Comparison of ENCODE assay signal across 8 cellular contexts in the genomic region with DNA sequence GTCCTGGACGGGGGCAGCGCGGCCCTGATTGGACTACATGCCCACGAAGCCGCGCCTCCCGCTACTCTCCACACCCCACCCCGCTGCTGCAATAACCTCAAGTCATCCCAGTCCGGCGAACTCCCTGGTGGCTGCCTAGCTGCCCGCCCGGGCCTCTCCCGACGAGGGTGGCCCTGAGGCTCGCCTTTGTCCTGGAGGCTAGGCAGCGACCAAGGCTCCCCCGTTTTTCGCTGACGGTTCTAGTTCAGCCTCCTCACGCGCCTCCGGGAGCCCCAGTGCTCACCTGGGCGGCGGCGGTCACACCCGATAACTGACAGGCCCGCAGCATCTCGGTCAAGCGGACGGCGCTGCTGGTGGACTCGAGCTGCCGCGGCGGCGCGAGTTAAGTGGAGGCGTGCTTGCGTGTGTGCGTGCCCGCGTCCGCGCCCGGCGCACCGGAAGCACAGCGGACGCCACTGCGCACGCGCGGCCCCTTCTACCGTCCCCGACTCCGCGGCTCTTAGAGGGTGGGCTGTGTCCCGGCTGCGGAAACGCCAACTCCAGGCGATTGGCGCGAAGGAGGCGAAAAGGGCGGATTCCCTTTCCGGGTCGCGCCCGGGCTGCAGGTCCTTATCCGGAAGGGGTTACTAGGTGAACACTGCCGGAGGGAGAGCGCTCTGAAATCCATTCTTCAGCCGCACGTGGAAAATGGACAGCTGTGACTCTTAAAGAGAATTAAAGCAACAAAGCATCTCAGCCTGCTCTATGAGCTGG. TPM values are rescaled to one million over a fixed set of nuclear protein-coding genes. Genes with fewer than 3 reads are reported as not detected.
DNase-seq lines count a peak whose midpoint lies in the region; ATAC-seq and TF ChIP-seq lines count a peak whose summit lies in the region.

Gene IMMT, minus strand, starts transcription at position 408 of the 753 bp plus-strand sequence. Its CDS starts 80 bp downstream, at position 328.

- peak within 1 kb of the TSS; percentile 100 for H3K4me3 ChIP-seq in AG04449 (ENCODE audit: low read depth, low read length)

- DNase-seq in AG04449 (ENCODE audit: low read depth, low spot score) (peak; percentile 74), NCI-H2227 treated with DMSO at 0.1 percent for 48 hours (lab: John Stamatoyannopoulos, UW) (peak; percentile 94), activated B cell treated with CpG ODN at 0.5 μM for 24 hours (peak; percentile 86), caudate nucleus (lab: John Stamatoyannopoulos, UW) (peak; percentile 69 to 98 (median 94)), inferior parietal cortex (ENCODE audit: extremely low spot score) (peak; percentile 96)
- DNase-seq in stimulated activated CD4-positive, alpha-beta T cell treated with anti-CD3 and anti-CD28 coated beads, Interleukin-12 subunit alpha, Interleukin-12 subunit beta, amount 100 ng/mL, for 24 hours (ENCODE audit: low read depth in 2 of 2): peak; percentile 95

- H3K4me3 Mint-ChIP-seq in activated B cell treated with CpG ODN at 0.5 μM for 24 hours: peak within 1 kb of the TSS; percentile 91

- H3K27ac Mint-ChIP-seq in activated B cell treated with CpG ODN at 0.5 μM for 24 hours: peak within 1 kb of the TSS; percentile 90

- POLR2A ChIA-PET in AG04449 (lab: Yijun Ruan, JAX): interaction anchor here (0.9 to 1.5 kb wide), 3 partner anchors 9 to 247 kb away, joined by 3 to 6 read pairs (median 5); partner anchors contain the start of gene KDM3A
- POLR2A ChIA-PET in activated B cell treated with CpG ODN at 0.5 μM for 24 hours (lab: Charles Lee): interaction anchor here (0.7 to 3.5 kb wide), 16 partner anchors 9 to 868 kb away, joined by 3 to 38 read pairs (median 6); partner anchors contain the start of genes KDM3A, POLR1A, PTCD3 and ST3GAL5

- no peaks in the 10 kb centered on the region for H3K27me3 Mint-ChIP-seq in activated B cell treated with CpG ODN at 0.5 μM for 24 hours

- peak within 1 kb of the TSS; percentile 92 for H3K27ac ChIP-seq in caudate nucleus (ENCODE audit: low read depth, low read length)

- CTCF ChIA-PET in AG04449 (lab: Yijun Ruan, JAX): interaction anchor here (0.9 to 1.8 kb wide), 3 partner anchors 11 to 26 kb away, joined by 3 to 8 read pairs (median 5); no protein-coding TSS in a partner anchor
- CTCF ChIA-PET in activated B cell treated with CpG ODN at 0.5 μM for 24 hours (lab: Charles Lee): interaction anchor here (0.8 kb wide), 1 partner anchor 26 kb away, joined by 3 read pairs; no protein-coding TSS in a partner anchor

- H3K4me1 Mint-ChIP-seq in activated B cell treated with CpG ODN at 0.5 μM for 24 hours: peaks cover 59% of the 10 kb centered on the region

- no peak for TF ChIP-seq CTCF in AG04449 (IDR thresholded peaks at IDR 0.05; ENCODE audit: insufficient read depth, low read length, missing control alignments)
- no peak for TF ChIP-seq CTCF in activated B cell treated with CpG ODN at 0.5 μM for 24 hours (IDR thresholded peaks at IDR 0.05)

- no peaks in the 10 kb centered on the region for H3K9me3 Mint-ChIP-seq in activated B cell treated with CpG ODN at 0.5 μM for 24 hours

- intact Hi-C loops in activated B cell treated with CpG ODN at 0.5 μM for 24 hours (cut with micrococcal nuclease): loop anchor here (1.0 to 10.0 kb wide), 9 partner anchors 44 to 868 kb away; partner anchors contain the start of genes C2orf68, CAPG, PTCD3 and SH2D6

- peak; percentile 91 for ATAC-seq in GM18907 (IDR thresholded peaks at IDR 0.05; ENCODE audit: unreplicated experiment)
- peak; percentile 81 for ATAC-seq in HG03159 (IDR thresholded peaks at IDR 0.05; ENCODE audit: unreplicated experiment)
- peak; percentile 91 for ATAC-seq in activated B cell treated with CpG ODN at 0.5 μM for 24 hours (ENCODE audit: low read depth)

- H3K36me3 Mint-ChIP-seq in activated B cell treated with CpG ODN at 0.5 μM for 24 hours (ENCODE audit: low read depth): peaks cover 24% of the 10 kb centered on the region

RNA-seq across cellular contexts. Expression of gene IMMT, which starts in this region (rescaled TPM):
- total RNA-seq in activated B cell treated with CpG ODN at 0.5 μM for 24 hours: 90.3 and 93.0 TPM in 2 replicates

Comparison
In these comparisons a context has a peak if more than half of its experiments do, and no peak if none do; other contexts are left out.
1. Peak in every context shown above with its lines: DNase-seq, ATAC-seq, H3K4me3 ChIP-seq and H3K27ac ChIP-seq.